Comparison of ENCODE assay signal across 1 cellular context in the genomic region with DNA sequence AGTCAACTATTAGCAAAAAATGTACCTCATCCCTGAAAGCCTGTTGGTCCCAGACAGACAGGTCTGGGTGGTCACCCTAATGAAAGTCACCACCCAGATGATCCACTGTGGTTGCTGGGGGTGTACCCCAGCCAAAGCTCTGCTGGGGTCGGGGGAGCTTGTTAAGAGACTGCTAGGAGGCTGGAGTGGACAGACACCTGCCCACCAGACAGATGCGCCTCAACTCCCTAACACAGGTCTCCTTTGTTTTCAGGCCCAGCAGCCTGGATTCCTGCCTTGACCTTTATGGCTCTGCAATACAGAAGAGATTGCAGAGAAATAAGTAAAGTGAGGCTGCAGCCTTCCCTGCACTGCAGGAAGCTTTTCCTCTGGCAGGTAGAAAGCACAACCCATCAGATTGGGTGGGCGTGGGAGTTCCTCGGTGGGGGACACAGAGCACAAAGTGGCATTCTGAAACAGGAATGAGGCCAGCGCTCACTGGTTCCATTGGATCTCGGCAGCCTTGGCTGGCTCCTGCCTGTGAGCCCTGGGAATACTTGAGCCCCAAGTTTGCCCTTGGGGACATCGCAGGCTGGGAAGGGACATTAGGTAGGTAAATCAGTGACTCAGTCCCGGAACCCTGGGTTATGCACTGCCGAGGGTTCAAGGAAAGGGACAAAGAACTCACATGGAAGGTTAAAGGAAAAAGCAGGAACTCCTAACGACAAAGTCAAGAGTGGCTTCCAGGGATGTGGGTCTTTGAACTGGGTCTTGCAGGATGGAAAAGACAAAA.
TF ChIP-seq lines count a peak whose summit lies in the region.

No MANE protein-coding gene starts in this region.

TF ChIP-seq in endothelial cell of umbilical vein, 7 proteins besides CTCF, POLR2A, EP300 and RAD21 (continued from another document):
- TF ChIP-seq FOS (IDR thresholded peaks at IDR 0.05; ENCODE audit: borderline replicate concordance, insufficient read depth, low read length) = no peak
TF ChIP-seq in endothelial cell of umbilical vein: peak in this region for 0.
